1 cellular context compared by ENCODE assay signal in the genomic region with DNA sequence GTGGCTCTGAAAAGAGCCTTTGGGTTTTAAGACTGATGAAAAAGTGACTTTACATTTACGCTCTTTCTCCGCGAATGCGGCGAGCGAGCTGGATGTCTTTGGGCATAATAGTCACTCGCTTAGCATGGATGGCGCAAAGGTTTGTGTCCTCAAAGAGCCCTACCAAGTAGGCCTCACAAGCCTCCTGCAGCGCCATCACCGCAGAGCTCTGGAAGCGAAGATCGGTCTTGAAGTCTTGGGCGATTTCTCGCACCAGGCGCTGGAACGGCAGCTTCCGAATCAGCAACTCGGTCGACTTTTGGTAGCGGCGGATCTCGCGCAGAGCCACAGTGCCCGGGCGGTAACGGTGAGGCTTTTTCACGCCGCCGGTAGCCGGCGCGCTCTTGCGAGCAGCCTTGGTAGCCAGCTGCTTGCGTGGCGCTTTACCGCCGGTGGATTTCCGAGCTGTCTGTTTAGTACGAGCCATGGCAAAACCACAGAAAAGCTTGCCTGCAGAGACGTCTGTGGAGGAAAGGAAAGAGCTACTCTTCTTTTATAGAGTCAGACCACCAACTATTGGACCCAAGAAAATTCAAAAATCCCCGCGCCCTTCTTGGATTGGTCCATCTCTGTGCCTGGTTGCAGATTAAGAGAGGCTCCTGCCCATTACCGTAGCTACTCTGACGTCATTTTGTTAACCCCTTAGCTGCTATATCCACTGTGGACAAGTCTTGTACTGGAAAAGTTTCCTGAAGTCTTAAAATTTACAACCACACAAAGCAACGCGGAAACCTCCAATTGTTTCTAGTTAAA.
TF ChIP-seq lines count a peak whose summit lies in the region.

No MANE protein-coding gene starts in this region.

TF ChIP-seq in HEK293, 187 proteins besides CTCF, POLR2A, EP300 and RAD21 (continued from another document and continues in another):
- TF ChIP-seq ZNF837 (tag by site-specific recombination; IDR thresholded peaks at IDR 0.05): peak; percentile 92
- no peak for TF ChIP-seq ZNF423 (tag by site-specific recombination; IDR thresholded peaks at IDR 0.05)
- peak; percentile 89 for TF ChIP-seq ZBTB21 (tag by site-specific recombination; IDR thresholded peaks at IDR 0.05)
- TF ChIP-seq, protein P1, sequence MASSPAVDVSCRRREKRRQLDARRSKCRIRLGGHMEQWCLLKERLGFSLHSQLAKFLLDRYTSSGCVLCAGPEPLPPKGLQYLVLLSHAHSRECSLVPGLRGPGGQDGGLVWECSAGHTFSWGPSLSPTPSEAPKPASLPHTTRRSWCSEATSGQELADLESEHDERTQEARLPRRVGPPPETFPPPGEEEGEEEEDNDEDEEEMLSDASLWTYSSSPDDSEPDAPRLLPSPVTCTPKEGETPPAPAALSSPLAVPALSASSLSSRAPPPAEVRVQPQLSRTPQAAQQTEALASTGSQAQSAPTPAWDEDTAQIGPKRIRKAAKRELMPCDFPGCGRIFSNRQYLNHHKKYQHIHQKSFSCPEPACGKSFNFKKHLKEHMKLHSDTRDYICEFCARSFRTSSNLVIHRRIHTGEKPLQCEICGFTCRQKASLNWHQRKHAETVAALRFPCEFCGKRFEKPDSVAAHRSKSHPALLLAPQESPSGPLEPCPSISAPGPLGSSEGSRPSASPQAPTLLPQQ (tag by site-specific recombination; IDR thresholded peaks at IDR 0.05): peak; percentile 68; the same call in 1 of the 2 replicates
- TF ChIP-seq, protein P2, sequence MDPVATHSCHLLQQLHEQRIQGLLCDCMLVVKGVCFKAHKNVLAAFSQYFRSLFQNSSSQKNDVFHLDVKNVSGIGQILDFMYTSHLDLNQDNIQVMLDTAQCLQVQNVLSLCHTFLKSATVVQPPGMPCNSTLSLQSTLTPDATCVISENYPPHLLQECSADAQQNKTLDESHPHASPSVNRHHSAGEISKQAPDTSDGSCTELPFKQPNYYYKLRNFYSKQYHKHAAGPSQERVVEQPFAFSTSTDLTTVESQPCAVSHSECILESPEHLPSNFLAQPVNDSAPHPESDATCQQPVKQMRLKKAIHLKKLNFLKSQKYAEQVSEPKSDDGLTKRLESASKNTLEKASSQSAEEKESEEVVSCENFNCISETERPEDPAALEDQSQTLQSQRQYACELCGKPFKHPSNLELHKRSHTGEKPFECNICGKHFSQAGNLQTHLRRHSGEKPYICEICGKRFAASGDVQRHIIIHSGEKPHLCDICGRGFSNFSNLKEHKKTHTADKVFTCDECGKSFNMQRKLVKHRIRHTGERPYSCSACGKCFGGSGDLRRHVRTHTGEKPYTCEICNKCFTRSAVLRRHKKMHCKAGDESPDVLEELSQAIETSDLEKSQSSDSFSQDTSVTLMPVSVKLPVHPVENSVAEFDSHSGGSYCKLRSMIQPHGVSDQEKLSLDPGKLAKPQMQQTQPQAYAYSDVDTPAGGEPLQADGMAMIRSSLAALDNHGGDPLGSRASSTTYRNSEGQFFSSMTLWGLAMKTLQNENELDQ (tag by site-specific recombination; IDR thresholded peaks at IDR 0.05; ENCODE audit: low read depth): no peak
- TF ChIP-seq SP7 (tag by site-specific recombination; IDR thresholded peaks at IDR 0.05): peak; percentile 77
- TF ChIP-seq ZNF248 (tag by site-specific recombination; IDR thresholded peaks at IDR 0.05): no peak
- TF ChIP-seq ZNF394 (tag by site-specific recombination; IDR thresholded peaks at IDR 0.05; ENCODE audit: borderline replicate concordance): peak; percentile 83
- no peak for TF ChIP-seq ZNF324 (tag by site-specific recombination; IDR thresholded peaks at IDR 0.05)
- TF ChIP-seq, protein P3, sequence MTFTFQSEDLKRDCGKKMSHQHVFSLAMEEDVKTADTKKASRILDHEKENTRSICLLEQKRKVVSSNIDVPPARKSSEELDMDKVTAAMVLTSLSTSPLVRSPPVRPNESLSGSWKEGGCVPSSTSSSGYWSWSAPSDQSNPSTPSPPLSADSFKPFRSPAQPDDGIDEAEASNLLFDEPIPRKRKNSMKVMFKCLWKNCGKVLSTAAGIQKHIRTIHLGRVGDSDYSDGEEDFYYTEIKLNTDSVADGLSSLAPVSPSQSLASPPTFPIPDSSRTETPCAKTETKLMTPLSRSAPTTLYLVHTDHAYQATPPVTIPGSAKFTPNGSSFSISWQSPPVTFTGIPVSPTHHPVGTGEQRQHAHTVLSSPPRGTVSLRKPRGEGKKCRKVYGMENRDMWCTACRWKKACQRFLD (tag by site-specific recombination; IDR thresholded peaks at IDR 0.05): no peak
- TF ChIP-seq ZNF639 (tag by site-specific recombination; IDR thresholded peaks at IDR 0.05): peak; percentile 50; the same call in 1 of the 2 replicates
- 0 out of 2 replicates have a peak, but pooled peaks have one; percentile 12 for TF ChIP-seq ZBTB8A (tag by site-specific recombination; IDR thresholded peaks at IDR 0.05)
- no peak for TF ChIP-seq ZNF23 (tag by site-specific recombination; IDR thresholded peaks at IDR 0.05; ENCODE audit: borderline replicate concordance)
- TF ChIP-seq ZNF473 (tag by site-specific recombination; IDR thresholded peaks at IDR 0.05): no peak
- TF ChIP-seq, protein P4, sequence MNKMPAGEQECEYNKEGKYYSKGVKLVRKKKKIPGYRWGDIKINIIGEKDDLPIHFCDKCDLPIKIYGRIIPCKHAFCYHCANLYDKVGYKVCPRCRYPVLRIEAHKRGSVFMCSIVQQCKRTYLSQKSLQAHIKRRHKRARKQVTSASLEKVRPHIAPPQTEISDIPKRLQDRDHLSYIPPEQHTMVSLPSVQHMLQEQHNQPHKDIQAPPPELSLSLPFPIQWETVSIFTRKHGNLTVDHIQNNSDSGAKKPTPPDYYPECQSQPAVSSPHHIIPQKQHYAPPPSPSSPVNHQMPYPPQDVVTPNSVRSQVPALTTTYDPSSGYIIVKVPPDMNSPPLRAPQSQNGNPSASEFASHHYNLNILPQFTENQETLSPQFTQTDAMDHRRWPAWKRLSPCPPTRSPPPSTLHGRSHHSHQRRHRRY (tag by site-specific recombination; IDR thresholded peaks at IDR 0.05): no peak
- peak; percentile 76 for TF ChIP-seq SP2 (tag by site-specific recombination; IDR thresholded peaks at IDR 0.05)
- no peak for TF ChIP-seq HOXD13 (CRISPR knock-in tag; IDR thresholded peaks at IDR 0.05; ENCODE audit: borderline replicate concordance)
- TF ChIP-seq ZFP37 (tag by site-specific recombination; IDR thresholded peaks at IDR 0.05): peak; percentile 96
- 0 out of 2 replicates have a peak, but pooled peaks have one; percentile 23 for TF ChIP-seq ZFP69B (tag by site-specific recombination; IDR thresholded peaks at IDR 0.05)
- TF ChIP-seq ZNF362 (tag by site-specific recombination; IDR thresholded peaks at IDR 0.05): no peak
- TF ChIP-seq, protein P5, sequence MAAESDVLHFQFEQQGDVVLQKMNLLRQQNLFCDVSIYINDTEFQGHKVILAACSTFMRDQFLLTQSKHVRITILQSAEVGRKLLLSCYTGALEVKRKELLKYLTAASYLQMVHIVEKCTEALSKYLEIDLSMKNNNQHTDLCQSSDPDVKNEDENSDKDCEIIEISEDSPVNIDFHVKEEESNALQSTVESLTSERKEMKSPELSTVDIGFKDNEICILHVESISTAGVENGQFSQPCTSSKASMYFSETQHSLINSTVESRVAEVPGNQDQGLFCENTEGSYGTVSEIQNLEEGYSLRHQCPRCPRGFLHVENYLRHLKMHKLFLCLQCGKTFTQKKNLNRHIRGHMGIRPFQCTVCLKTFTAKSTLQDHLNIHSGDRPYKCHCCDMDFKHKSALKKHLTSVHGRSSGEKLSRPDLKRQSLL (tag by site-specific recombination; IDR thresholded peaks at IDR 0.05): no peak; the same call in 1 of the 2 replicates
- TF ChIP-seq, protein P6, sequence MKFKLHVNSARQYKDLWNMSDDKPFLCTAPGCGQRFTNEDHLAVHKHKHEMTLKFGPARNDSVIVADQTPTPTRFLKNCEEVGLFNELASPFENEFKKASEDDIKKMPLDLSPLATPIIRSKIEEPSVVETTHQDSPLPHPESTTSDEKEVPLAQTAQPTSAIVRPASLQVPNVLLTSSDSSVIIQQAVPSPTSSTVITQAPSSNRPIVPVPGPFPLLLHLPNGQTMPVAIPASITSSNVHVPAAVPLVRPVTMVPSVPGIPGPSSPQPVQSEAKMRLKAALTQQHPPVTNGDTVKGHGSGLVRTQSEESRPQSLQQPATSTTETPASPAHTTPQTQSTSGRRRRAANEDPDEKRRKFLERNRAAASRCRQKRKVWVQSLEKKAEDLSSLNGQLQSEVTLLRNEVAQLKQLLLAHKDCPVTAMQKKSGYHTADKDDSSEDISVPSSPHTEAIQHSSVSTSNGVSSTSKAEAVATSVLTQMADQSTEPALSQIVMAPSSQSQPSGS (tag by site-specific recombination; IDR thresholded peaks at IDR 0.05; ENCODE audit: low read depth): peak; percentile 99
- peak; percentile 67 for TF ChIP-seq KLF10 (tag by site-specific recombination; IDR thresholded peaks at IDR 0.05)
- TF ChIP-seq ZBTB26 (tag by site-specific recombination; optimal IDR thresholded peaks at IDR 0.05): peak; percentile 76
- no peak for TF ChIP-seq ZNF654 (tag by site-specific recombination; IDR thresholded peaks at IDR 0.05; ENCODE audit: low read depth)
- peak; percentile 71; the same call in 1 of the 2 replicates for TF ChIP-seq ZNF768 (tag by site-specific recombination; IDR thresholded peaks at IDR 0.05)
- TF ChIP-seq, protein P7, sequence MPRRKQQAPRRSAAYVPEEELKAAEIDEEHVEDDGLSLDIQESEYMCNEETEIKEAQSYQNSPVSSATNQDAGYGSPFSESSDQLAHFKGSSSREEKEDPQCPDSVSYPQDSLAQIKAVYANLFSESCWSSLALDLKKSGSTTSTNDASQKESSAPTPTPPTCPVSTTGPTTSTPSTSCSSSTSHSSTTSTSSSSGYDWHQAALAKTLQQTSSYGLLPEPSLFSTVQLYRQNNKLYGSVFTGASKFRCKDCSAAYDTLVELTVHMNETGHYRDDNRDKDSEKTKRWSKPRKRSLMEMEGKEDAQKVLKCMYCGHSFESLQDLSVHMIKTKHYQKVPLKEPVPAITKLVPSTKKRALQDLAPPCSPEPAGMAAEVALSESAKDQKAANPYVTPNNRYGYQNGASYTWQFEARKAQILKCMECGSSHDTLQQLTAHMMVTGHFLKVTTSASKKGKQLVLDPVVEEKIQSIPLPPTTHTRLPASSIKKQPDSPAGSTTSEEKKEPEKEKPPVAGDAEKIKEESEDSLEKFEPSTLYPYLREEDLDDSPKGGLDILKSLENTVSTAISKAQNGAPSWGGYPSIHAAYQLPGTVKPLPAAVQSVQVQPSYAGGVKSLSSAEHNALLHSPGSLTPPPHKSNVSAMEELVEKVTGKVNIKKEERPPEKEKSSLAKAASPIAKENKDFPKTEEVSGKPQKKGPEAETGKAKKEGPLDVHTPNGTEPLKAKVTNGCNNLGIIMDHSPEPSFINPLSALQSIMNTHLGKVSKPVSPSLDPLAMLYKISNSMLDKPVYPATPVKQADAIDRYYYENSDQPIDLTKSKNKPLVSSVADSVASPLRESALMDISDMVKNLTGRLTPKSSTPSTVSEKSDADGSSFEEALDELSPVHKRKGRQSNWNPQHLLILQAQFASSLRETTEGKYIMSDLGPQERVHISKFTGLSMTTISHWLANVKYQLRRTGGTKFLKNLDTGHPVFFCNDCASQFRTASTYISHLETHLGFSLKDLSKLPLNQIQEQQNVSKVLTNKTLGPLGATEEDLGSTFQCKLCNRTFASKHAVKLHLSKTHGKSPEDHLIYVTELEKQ (tag by site-specific recombination; IDR thresholded peaks at IDR 0.05; ENCODE audit: borderline replicate concordance): peak; percentile 14; the same call in 1 of the 2 replicates
- peak; percentile 53 for TF ChIP-seq KLF9 (tag by site-specific recombination; IDR thresholded peaks at IDR 0.05; ENCODE audit: low read depth)
- TF ChIP-seq ZNF791 (tag by site-specific recombination; IDR thresholded peaks at IDR 0.05): no peak
- TF ChIP-seq HOXA7 (CRISPR knock-in tag; IDR thresholded peaks at IDR 0.05; ENCODE audit: borderline replicate concordance): no peak
- TF ChIP-seq ZNF2 (tag by site-specific recombination; IDR thresholded peaks at IDR 0.05): peak; percentile 96
- TF ChIP-seq ZNF138 (tag by site-specific recombination; IDR thresholded peaks at IDR 0.05; ENCODE audit: borderline replicate concordance): no peak
- TF ChIP-seq KLF17 (tag by site-specific recombination; IDR thresholded peaks at IDR 0.05): peak; percentile 52; the same call in 1 of the 2 replicates
- TF ChIP-seq WT1 (tag by site-specific recombination; IDR thresholded peaks at IDR 0.05): no peak; the same call in 1 of the 2 replicates
- TF ChIP-seq ZNF214 (tag by site-specific recombination; IDR thresholded peaks at IDR 0.05; ENCODE audit: borderline replicate concordance): no peak
